8 cellular contexts compared by ENCODE assay signal in genomic region chr6:37499433-37500293, GRCh38. TPM values are rescaled to one million over a fixed set of nuclear protein-coding genes. Genes with fewer than 3 reads are reported as not detected.
DNase-seq lines count a peak whose midpoint lies in the region; ATAC-seq and TF ChIP-seq lines count a peak whose summit lies in the region.

Gene CCDC167, minus strand, starts transcription at chr6:37499893. Its CDS starts 30 bp downstream, at chr6:37499863.

- H3K27ac Mint-ChIP-seq in CD4-positive, CD25-positive, alpha-beta regulatory T cell, result peak within 1 kb of the TSS; percentile 97 to 99 (median 98)

- H3K36me3 ChIP-seq in CD4-positive, CD25-positive, alpha-beta regulatory T cell (ENCODE audit: control insufficient read depth, insufficient read depth, low read length), result no peaks in the 10 kb centered on the region
- no peaks in the 10 kb centered on the region for H3K36me3 ChIP-seq in liver (ENCODE audit: control insufficient read depth in 4 of 4, insufficient read depth in 3 of 4, low read depth in 1 of 4, low read length in 3 of 4)

- H3K4me3 ChIP-seq in CD4-positive, CD25-positive, alpha-beta regulatory T cell (ENCODE audit: low read depth, low read length), result peak within 1 kb of the TSS; percentile 96
- H3K4me3 ChIP-seq in liver (ENCODE audit: low read depth in 1 of 3, low read length in 3 of 3), result peak within 1 kb of the TSS; percentile 57 to 88 (median 88)

- peak; percentile 94 to 98 (median 97) for DNase-seq in CD4-positive, CD25-positive, alpha-beta regulatory T cell
- DNase-seq in NCI-H82 (lab: John Stamatoyannopoulos, UW), result peak; percentile 100
- DNase-seq in activated CD4-positive, alpha-beta T cell treated with anti-CD3 and anti-CD28 coated beads, Interleukin-2, amount 50 U/mL, for 4 hours, result peak; percentile 95 to 96
- peak; percentile 88 to 97 for DNase-seq in dermis microvascular lymphatic vessel endothelial cell (ENCODE audit: low read depth in 2 of 2)
- DNase-seq in stimulated activated CD4-positive, alpha-beta T cell treated with anti-CD3 and anti-CD28 coated beads, Interleukin-4, amount 100 ng/mL, for 1 hour, result peak; percentile 95

- no peaks in the 10 kb centered on the region for H3K9me3 ChIP-seq in CD4-positive, CD25-positive, alpha-beta regulatory T cell (ENCODE audit: control insufficient read depth in 2 of 2, low read length in 2 of 2)
- H3K9me3 ChIP-seq in liver (ENCODE audit: control insufficient read depth in 4 of 4, low read length in 3 of 4), result no peaks in the 10 kb centered on the region

- TF ChIP-seq RAD21 in liver (IDR thresholded peaks at IDR 0.05), result no peak

- H3K9ac ChIP-seq in liver (ENCODE audit: low read depth in 1 of 2, low read length in 2 of 2), result peak within 1 kb of the TSS; percentile 76 to 78

- no peaks in the 10 kb centered on the region for H3K27me3 Mint-ChIP-seq in CD4-positive, CD25-positive, alpha-beta regulatory T cell

- WGBS in liver, result 1% methylated on average over 38 of the region's 38 CpGs

- H3K27me3 ChIP-seq in CD4-positive, CD25-positive, alpha-beta regulatory T cell (ENCODE audit: control insufficient read depth, insufficient read depth, low read length), result no peaks in the 10 kb centered on the region
- no peaks in the 10 kb centered on the region for H3K27me3 ChIP-seq in liver (ENCODE audit: control insufficient read depth in 4 of 4, insufficient read depth in 4 of 4, low read length in 3 of 4)

- no peak for TF ChIP-seq CTCF in liver (IDR thresholded peaks at IDR 0.05; ENCODE audit: low read depth, low read length, missing input control)

- H3K36me3 Mint-ChIP-seq in CD4-positive, CD25-positive, alpha-beta regulatory T cell, result peaks cover 4% of the 10 kb centered on the region

- peak; percentile 79 to 82 for ATAC-seq in CD4-positive, CD25-positive, alpha-beta regulatory T cell (ENCODE audit: low read depth in 2 of 2)
- ATAC-seq in GM19452 (IDR thresholded peaks at IDR 0.05; ENCODE audit: unreplicated experiment), result peak; percentile 90
- ATAC-seq in HG03575 (IDR thresholded peaks at IDR 0.05; ENCODE audit: extremely low read depth, insufficient number of reproducible peaks, low FRiP score, unreplicated experiment), result peak; percentile 39

- peak within 1 kb of the TSS; percentile 92 to 100 (median 98) for H3K4me3 Mint-ChIP-seq in CD4-positive, CD25-positive, alpha-beta regulatory T cell

- peak within 1 kb of the TSS; percentile 99 for H3K27ac ChIP-seq in CD4-positive, CD25-positive, alpha-beta regulatory T cell (ENCODE audit: insufficient read depth, low read length, poor library complexity, severe bottlenecking)
- H3K27ac ChIP-seq in liver (ENCODE audit: low read depth in 1 of 2, low read length in 2 of 2), result no peak within 1 kb of the TSS

- peaks cover 93% of the 10 kb centered on the region for H3K4me1 ChIP-seq in CD4-positive, CD25-positive, alpha-beta regulatory T cell (ENCODE audit: control insufficient read depth, insufficient read depth, low read length, poor library complexity, severe bottlenecking)
- peaks cover 0 to 12% (median 5%) of the 10 kb centered on the region in 4 donors for H3K4me1 ChIP-seq in liver (ENCODE audit: control insufficient read depth in 4 of 4, insufficient read depth in 4 of 4, low read length in 3 of 4)

- peaks cover 34 to 99% (median 71%) of the 10 kb centered on the region in 4 donors for H3K4me1 Mint-ChIP-seq in CD4-positive, CD25-positive, alpha-beta regulatory T cell

- H3K9me3 Mint-ChIP-seq in CD4-positive, CD25-positive, alpha-beta regulatory T cell, result peaks cover 0 to 3% (median 0%) of the 10 kb centered on the region in 7 donors

TF ChIP-seq in liver, 16 proteins besides CTCF, POLR2A, EP300 and RAD21:
- peak; percentile 16 for TF ChIP-seq SP1 (IDR thresholded peaks at IDR 0.05)
- peak; percentile 100 for TF ChIP-seq YY1 (IDR thresholded peaks at IDR 0.05)
- peak; percentile 27 for TF ChIP-seq REST (IDR thresholded peaks at IDR 0.05)
- no peak for TF ChIP-seq EGR1 (IDR thresholded peaks at IDR 0.05; ENCODE audit: low read depth in 2 of 2)

RNA-seq across cellular contexts. Expression of gene CCDC167, which starts in this region (rescaled TPM):
- total RNA-seq in CD4-positive, CD25-positive, alpha-beta regulatory T cell, result 43.6 TPM
- 100 to 1,000 TPM; 172 to 274 (median 229) TPM for polyA plus RNA-seq in CD4-positive, CD25-positive, alpha-beta regulatory T cell
- total RNA-seq in dermis microvascular lymphatic vessel endothelial cell, result 12.6 and 15.3 TPM in 2 replicates
- total RNA-seq in liver, result 10 to 100 TPM; 14.1 to 41.0 TPM
- polyA plus RNA-seq in liver, result 10 to 100 TPM; 44.3 to 54.8 TPM

Comparison
In these comparisons a context has a peak if more than half of its experiments do, and no peak if none do; other contexts are left out.
1. ATAC-seq: peak in every context shown above with its lines; median percentile 90 in GM19452; 80 in CD4-positive, CD25-positive, alpha-beta regulatory T cell; 39 in HG03575.